Comparison of ENCODE assay signal across 15 cellular contexts in the genomic region with DNA sequence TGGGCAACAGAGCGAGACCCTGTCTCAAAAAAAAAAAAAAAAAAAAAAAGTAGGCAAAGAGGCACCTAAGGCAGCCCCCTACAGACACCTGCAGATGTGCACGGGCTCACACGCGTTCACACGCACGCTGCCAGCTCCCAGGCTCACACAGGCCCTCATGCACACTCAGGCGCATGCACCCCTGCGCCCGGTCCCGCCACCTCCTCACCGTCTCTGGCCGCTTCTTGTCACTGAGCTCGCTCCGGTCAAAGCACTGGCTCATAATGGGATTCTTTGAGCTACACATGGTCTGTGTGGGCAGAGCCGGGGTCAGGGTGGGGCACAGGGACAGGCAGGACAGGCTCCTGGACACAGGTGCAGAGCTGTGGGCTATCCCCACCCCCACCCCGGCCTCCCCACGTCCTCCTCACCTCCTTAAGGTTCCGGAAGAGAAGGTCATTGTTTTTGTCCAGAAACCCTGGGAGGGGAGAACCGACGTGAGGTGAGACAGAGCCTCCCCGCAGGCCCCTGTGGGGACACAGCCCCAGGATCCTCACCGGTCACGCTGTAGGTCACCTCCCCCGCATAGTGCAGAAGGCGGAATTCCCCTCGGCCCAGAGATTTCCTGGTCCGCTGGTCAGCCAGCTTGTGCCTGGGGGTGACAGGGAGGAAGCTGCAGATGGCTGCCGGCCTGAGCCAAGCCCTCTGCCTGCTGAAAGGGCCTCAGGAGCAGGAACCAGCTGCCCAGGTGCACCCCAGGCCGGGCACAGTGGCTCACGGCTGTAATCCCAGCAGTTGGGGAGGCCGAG. TPM values are rescaled to one million over a fixed set of nuclear protein-coding genes. Genes with fewer than 3 reads are reported as not detected.
A peak's percentile ranks its signal among the peaks of the same experiment; 100 is the strongest.
DNase-seq lines count a peak whose midpoint lies in the region; ATAC-seq and TF ChIP-seq lines count a peak whose summit lies in the region.
"Had no signal": no experiment of that assay in that cellular context is flagged by ENCODE, and none has a peak within 500 bp of the region (broad histone marks: within the 10 kb centered on the region; RNA-seq: fewer than 3 reads in every experiment).

No MANE protein-coding gene starts in this region.

- no peak overlapping the region for H2AFZ ChIP-seq in GM23338

- H3K4me3 Mint-ChIP-seq in GM23338: no peak overlapping the region
- H3K4me3 Mint-ChIP-seq: T-helper 2 cell treated with Interferon-gamma antibody and Interleukin-4, amounts not matched to agents 5 μg/mL and 100 μg/mL, for 36 hours had no signal

- no peaks in the 10 kb centered on the region for H3K79me2 ChIP-seq in GM23338 (replicated peaks; ENCODE audit: insufficient read depth)

- peaks cover 4% of the 10 kb centered on the region for H3F3A ChIP-seq in GM23338 (replicated peaks; ENCODE audit: low read depth)

- peaks cover 11% of the 10 kb centered on the region for H3K27me3 Mint-ChIP-seq in GM23338 (ENCODE audit: insufficient read depth, low read depth, poor library complexity)
- H3K27me3 Mint-ChIP-seq: naive thymus-derived CD8-positive, alpha-beta T cell had no signal

- 0 out of 2 replicates have a peak, but pooled peaks cover 4% of the 10 kb centered on the region for H4K20me1 ChIP-seq in GM23338 (replicated peaks; ENCODE audit: insufficient read depth)

- H3K27me3 ChIP-seq in GM23338 (ENCODE audit: insufficient read depth): no peaks in the 10 kb centered on the region
- H3K27me3 ChIP-seq: heart right ventricle, thyroid gland had no signal

- peaks cover 5% of the 10 kb centered on the region for H3K4me1 ChIP-seq in GM23338 (ENCODE audit: insufficient read depth)
- H3K4me1 ChIP-seq: HAP-1 had no signal

- peaks cover 7% of the 10 kb centered on the region for H3K36me3 Mint-ChIP-seq in GM23338 (ENCODE audit: low read depth)
- H3K36me3 Mint-ChIP-seq: naive thymus-derived CD8-positive, alpha-beta T cell had no signal

- H3K27ac ChIP-seq in GM23338 (ENCODE audit: low read depth): no peak overlapping the region

- no peak for DNase-seq in GM23338 (ENCODE audit: low spot score)
- DNase-seq in NAMALWA (ENCODE audit: low spot score): peak; percentile 50
- no peak for DNase-seq in sciatic nerve (ENCODE audit: low spot score)
- no peak for DNase-seq in stimulated activated CD4-positive, alpha-beta T cell treated with anti-CD3 and anti-CD28 coated beads, Interleukin-4, amount 100 ng/mL, for 24 hours
- no peak for DNase-seq in NCI-H2107 treated with DMSO at 0.1 percent for 48 hours (lab: John Stamatoyannopoulos, UW; ENCODE audit: unreplicated experiment)
- DNase-seq: DND-41, heart right ventricle, NCI-H82, thyroid gland had no signal

- no peaks in the 10 kb centered on the region for H3K36me3 ChIP-seq in GM23338 (ENCODE audit: insufficient read depth)

- no peak overlapping the region for H3K27ac Mint-ChIP-seq in GM23338

- no peaks in the 10 kb centered on the region for H3K9me3 Mint-ChIP-seq in GM23338
- H3K9me3 Mint-ChIP-seq: naive thymus-derived CD8-positive, alpha-beta T cell; T-helper 2 cell treated with Interferon-gamma antibody and Interleukin-4, amounts not matched to agents 5 μg/mL and 100 μg/mL, for 36 hours had no signal

- intact Hi-C loops in sciatic nerve (cut with DNase I): no loop called here

- ATAC-seq in GM18517 (IDR thresholded peaks at IDR 0.05; ENCODE audit: unreplicated experiment) (peak; percentile 58), GM23338 (peak; percentile 12; the same call in 2 of the 3 replicates), sciatic nerve (peak; percentile 12), GM18519 (IDR thresholded peaks at IDR 0.05; ENCODE audit: low FRiP score, unreplicated experiment) (no peak), GM19324 (IDR thresholded peaks at IDR 0.05; ENCODE audit: low FRiP score, unreplicated experiment) (no peak)

- H3K9me2 ChIP-seq in GM23338 (ENCODE audit: insufficient read depth): no peaks in the 10 kb centered on the region

- no peak overlapping the region for H3K4me3 ChIP-seq in GM23338
- H3K4me3 ChIP-seq: HAP-1, heart right ventricle, thyroid gland had no signal

- no peak for TF ChIP-seq CTCF in GM23338 (conservative IDR thresholded peaks at IDR 0.05; ENCODE audit: low read depth in 2 of 2)

- no peak overlapping the region for H3K4me2 ChIP-seq in GM23338

- peaks cover 7% of the 10 kb centered on the region for H3K4me1 Mint-ChIP-seq in GM23338

TF ChIP-seq in GM23338, 12 proteins besides CTCF, POLR2A, EP300 and RAD21:
- TF ChIP-seq, protein P1, sequence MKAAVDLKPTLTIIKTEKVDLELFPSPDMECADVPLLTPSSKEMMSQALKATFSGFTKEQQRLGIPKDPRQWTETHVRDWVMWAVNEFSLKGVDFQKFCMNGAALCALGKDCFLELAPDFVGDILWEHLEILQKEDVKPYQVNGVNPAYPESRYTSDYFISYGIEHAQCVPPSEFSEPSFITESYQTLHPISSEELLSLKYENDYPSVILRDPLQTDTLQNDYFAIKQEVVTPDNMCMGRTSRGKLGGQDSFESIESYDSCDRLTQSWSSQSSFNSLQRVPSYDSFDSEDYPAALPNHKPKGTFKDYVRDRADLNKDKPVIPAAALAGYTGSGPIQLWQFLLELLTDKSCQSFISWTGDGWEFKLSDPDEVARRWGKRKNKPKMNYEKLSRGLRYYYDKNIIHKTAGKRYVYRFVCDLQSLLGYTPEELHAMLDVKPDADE (IDR thresholded peaks at IDR 0.05): no peak
- TF ChIP-seq JUNB (IDR thresholded peaks at IDR 0.05; ENCODE audit: unreplicated experiment) (no peak), EZH2 (IDR thresholded peaks at IDR 0.05; ENCODE audit: low read depth, unreplicated experiment) (no peak), CREB1 (CRISPR knock-in tag; IDR thresholded peaks at IDR 0.05; ENCODE audit: low read depth) (no peak), EZH2phosphoT487 (IDR thresholded peaks at IDR 0.05; ENCODE audit: unreplicated experiment) (no peak)
TF ChIP-seq in GM23338: peak in this region for 0.

RNA-seq across cellular contexts. Expression of a gene that starts 17.9 kb away (rescaled TPM):
- 35.2 and 57.1 TPM in 2 replicates for total RNA-seq in GM23338 (2014; rRNA removed; shearing (Covaris generic))
- 12.3 and 13.9 TPM in 2 replicates for polyA plus RNA-seq in GM23338 (2016; fragmentation: Nextera tagmentation; extraction: Ambion mirVana)
- 326 TPM for total RNA-seq in sciatic nerve

RNA-seq across cellular contexts. Expression of a gene that starts 18.6 kb away (rescaled TPM):
- 59.8 and 61.1 TPM in 2 replicates for total RNA-seq in GM23338 (2014; rRNA removed; shearing (Covaris generic))
- 28.6 and 32.6 TPM in 2 replicates for polyA plus RNA-seq in GM23338 (2016; fragmentation: Nextera tagmentation; extraction: Ambion mirVana)
- 59.6 TPM for total RNA-seq in sciatic nerve

RNA-seq across cellular contexts. Expression of a gene that starts 41.8 kb away (rescaled TPM):
- 22.5 and 29.7 TPM in 2 replicates for total RNA-seq in GM23338 (2014; rRNA removed; shearing (Covaris generic))
- 8.4 TPM in 2 replicates for polyA plus RNA-seq in GM23338 (2016; fragmentation: Nextera tagmentation; extraction: Ambion mirVana)
- total RNA-seq in sciatic nerve: 46.5 TPM

Comparison
In these comparisons a context has a peak if more than half of its experiments do, and no peak if none do; other contexts are left out.
1. ATAC-seq: peak in GM18517 (single experiment), GM23338 (single experiment) and sciatic nerve (single experiment); none in GM18519 (single experiment) and GM19324 (single experiment).